In genomic region chr9:69149321-69149807, GRCh38 we compare ENCODE assay signal across 8 cellular contexts. TPM values are rescaled to one million over a fixed set of nuclear protein-coding genes. Genes with fewer than 3 reads are reported as not detected.
DNase-seq lines count a peak whose midpoint lies in the region; ATAC-seq and TF ChIP-seq lines count a peak whose summit lies in the region.

No MANE protein-coding gene starts in this region.

- intact Hi-C loops in colonic mucosa (cut with DNase I) = loop anchor here (5.0 kb wide), 1 partner anchor 87 kb away; no protein-coding TSS in a partner anchor

- H3K9me3 ChIP-seq in colonic mucosa = no peaks in the 10 kb centered on the region

- no peak overlapping the region for H3K9ac ChIP-seq in colonic mucosa (ENCODE audit: low read depth in 2 of 2, low read length in 2 of 2)

- TF ChIP-seq CTCF in fibroblast of villous mesenchyme (IDR thresholded peaks at IDR 0.05; ENCODE audit: insufficient read depth, low read depth, low read length) = peak; percentile 58
- no peak for TF ChIP-seq CTCF in progenitor cell of endocrine pancreas (IDR thresholded peaks at IDR 0.05; ENCODE audit: unreplicated experiment)
- no peak for TF ChIP-seq CTCF in colonic mucosa (IDR thresholded peaks at IDR 0.05)

- H3K27ac Mint-ChIP-seq in progenitor cell of endocrine pancreas = peak overlapping the region; percentile 68

- no peaks in the 10 kb centered on the region for H3K27me3 Mint-ChIP-seq in progenitor cell of endocrine pancreas

- no peak overlapping the region for H3K4me3 Mint-ChIP-seq in progenitor cell of endocrine pancreas (ENCODE audit: low read depth)

- H3K36me3 Mint-ChIP-seq in progenitor cell of endocrine pancreas (ENCODE audit: insufficient read depth) = peaks cover 25% of the 10 kb centered on the region

- ATAC-seq in HG02571 (IDR thresholded peaks at IDR 0.05; ENCODE audit: unreplicated experiment) (no peak), GM18498 (IDR thresholded peaks at IDR 0.05; ENCODE audit: unreplicated experiment) (no peak)

- H3K27ac ChIP-seq in colonic mucosa = no peak overlapping the region

- DNase-seq in G401 (ENCODE audit: low spot score) = peak; percentile 68
- DNase-seq in SK-MEL-5 (ENCODE audit: low read depth, low spot score) = peak; percentile 59
- DNase-seq in fibroblast of villous mesenchyme (ENCODE audit: low read depth) = peak; percentile 76
- no peak for DNase-seq in progenitor cell of endocrine pancreas (ENCODE audit: low spot score, unreplicated experiment)
- DNase-seq in NCI-H2171 treated with DMSO at 0.1 percent for 48 hours (lab: John Stamatoyannopoulos, UW) = no peak
- no peak for DNase-seq in colonic mucosa

- no peaks in the 10 kb centered on the region for H3K27me3 ChIP-seq in colonic mucosa

- no peaks in the 10 kb centered on the region for H3K4me1 ChIP-seq in colonic mucosa

- no peaks in the 10 kb centered on the region for H3K36me3 ChIP-seq in colonic mucosa

- H3K9me3 Mint-ChIP-seq in progenitor cell of endocrine pancreas (ENCODE audit: low read depth) = no peaks in the 10 kb centered on the region

- H3K4me1 Mint-ChIP-seq in progenitor cell of endocrine pancreas (ENCODE audit: low read depth) = peaks cover 19% of the 10 kb centered on the region

- in situ Hi-C loops in G401 (cut with HindIII; ENCODE audit: low sequenced_read_pairs) = no loop called here
- in situ Hi-C loops in SK-MEL-5 (cut with HindIII; ENCODE audit: low pct_unique_long_range_greater_than_20kb, low sequenced_read_pairs) = no loop called here

- H3K4me3 ChIP-seq in fibroblast of villous mesenchyme (ENCODE audit: low read depth, low read length) (peak overlapping the region; percentile 13), colonic mucosa (no peak overlapping the region)

RNA-seq across cellular contexts. Expression of gene TJP2, which starts 24.7 kb away (rescaled TPM):
- 1.7 and 5.1 TPM in 2 replicates for total RNA-seq in G401 (2014; rRNA removed; shearing (Covaris generic))
- 12.1 and 15.2 TPM in 2 replicates for total RNA-seq in SK-MEL-5 (2014; rRNA removed; shearing (Covaris generic))
- 19.6 and 22.1 TPM in 2 replicates for polyA plus RNA-seq in SK-MEL-5 (2015; cell fraction: cytosol; rRNA removed)
- 13.5 and 38.3 TPM in 2 replicates for polyA plus RNA-seq in SK-MEL-5 (2015; cell fraction: nucleus; rRNA removed)
- total RNA-seq in fibroblast of villous mesenchyme (15.1 and 18.1 TPM in 2 replicates), progenitor cell of endocrine pancreas (234 and 254 TPM in 2 replicates), colonic mucosa (100 to 1,000 TPM; 133 to 174 TPM)

Comparison
In these comparisons a context has a peak if more than half of its experiments do, and no peak if none do; other contexts are left out.
1. DNase-seq: peak in G401 (single experiment), SK-MEL-5 (single experiment) and fibroblast of villous mesenchyme (single experiment); none in progenitor cell of endocrine pancreas (single experiment), NCI-H2171 treated with DMSO at 0.1 percent for 48 hours (single experiment) and colonic mucosa (single experiment).